In the genomic region with DNA sequence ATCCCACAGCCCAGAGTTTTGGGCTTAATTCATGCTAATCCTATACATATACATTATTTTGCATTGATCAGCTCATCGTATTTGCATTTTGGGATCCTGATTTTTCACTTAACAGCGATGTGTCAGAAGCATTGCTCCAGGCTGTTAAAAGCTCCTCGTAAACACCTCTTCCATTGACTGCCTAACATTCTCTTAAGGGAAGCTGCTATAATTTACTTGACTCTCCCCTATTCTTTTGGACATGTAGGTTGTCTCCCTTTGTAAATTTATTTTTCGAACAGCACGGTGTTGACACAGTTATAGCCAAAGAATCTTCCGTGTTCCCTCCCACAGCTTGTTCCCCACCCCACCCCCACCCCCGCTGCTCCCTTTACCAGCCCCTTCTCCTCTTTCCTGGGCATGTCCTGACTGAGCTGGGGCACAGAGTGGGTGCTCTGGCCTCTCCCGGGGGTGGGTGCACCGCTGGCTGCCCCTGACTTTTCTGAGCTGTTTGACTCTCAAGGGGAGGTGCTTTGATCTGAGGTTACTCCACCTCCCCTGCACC, we compare ENCODE assay signal across 9 cellular contexts. TPM values are rescaled to one million over a fixed set of nuclear protein-coding genes. Genes with fewer than 3 reads are reported as not detected.
DNase-seq lines count a peak whose midpoint lies in the region; ATAC-seq and TF ChIP-seq lines count a peak whose summit lies in the region.
"Had no signal": no experiment of that assay in that cellular context is flagged by ENCODE, and none has a peak within 500 bp of the region (broad histone marks: within the 10 kb centered on the region; RNA-seq: fewer than 3 reads in every experiment).

No MANE protein-coding gene starts in this region.

- no peaks in the 10 kb centered on the region for H3K27me3 ChIP-seq in CD8-positive, alpha-beta T cell (ENCODE audit: insufficient read depth, low read length)
- H3K27me3 ChIP-seq in effector memory CD4-positive, alpha-beta T cell (replicated peaks; ENCODE audit: control insufficient read depth, insufficient read depth, low read length, poor library complexity, severe bottlenecking), result no peaks in the 10 kb centered on the region
- H3K27me3 ChIP-seq in prostate gland (replicated peaks; ENCODE audit: insufficient read depth), result no peaks in the 10 kb centered on the region
- H3K27me3 ChIP-seq in colonic mucosa, result no peaks in the 10 kb centered on the region

- no peak for DNase-seq in CD8-positive, alpha-beta T cell
- DNase-seq in NCI-H69 (lab: John Stamatoyannopoulos, UW), result peak; percentile 65
- no peak for DNase-seq in effector memory CD4-positive, alpha-beta T cell
- DNase-seq in prostate gland (ENCODE audit: low spot score), result peak; percentile 47
- no peak for DNase-seq in effector CD8-positive, alpha-beta T cell (lab: John Stamatoyannopoulos, UW)
- no peak for DNase-seq in colonic mucosa
- DNase-seq: NCI-H510A had no signal

- WGBS in prostate gland, result 23% methylated on average over 9 of the region's 9 CpGs

- H3K27ac ChIP-seq in CD8-positive, alpha-beta T cell (ENCODE audit: low read depth, low read length), result peak overlapping the region; percentile 78
- H3K27ac ChIP-seq in effector memory CD4-positive, alpha-beta T cell (ENCODE audit: insufficient read depth, low read length, poor library complexity, severe bottlenecking), result peak overlapping the region; percentile 52
- H3K27ac ChIP-seq in prostate gland (peak overlapping the region; percentile 90 to 91), colonic mucosa (no peak overlapping the region)

- peak overlapping the region; percentile 96 for H3K27ac Mint-ChIP-seq in CD8-positive, alpha-beta T cell
- no peak overlapping the region for H3K27ac Mint-ChIP-seq in stimulated activated memory B cell treated with anti-CD40 and anti-IgM and Interleukin-4, amounts not matched to agents 10 μg/mL and 1 μg/mL and 100 μg/mL, for 72 hours

- peaks cover 74% of the 10 kb centered on the region for H3K4me1 ChIP-seq in CD8-positive, alpha-beta T cell (ENCODE audit: insufficient read depth, low read length)
- H3K4me1 ChIP-seq in effector memory CD4-positive, alpha-beta T cell (ENCODE audit: control insufficient read depth, insufficient read depth, low read length, poor library complexity, severe bottlenecking), result peaks cover 52% of the 10 kb centered on the region
- H3K4me1 ChIP-seq in prostate gland (replicated peaks), result peaks cover 52% of the 10 kb centered on the region
- H3K4me1 ChIP-seq in colonic mucosa, result peaks cover 14% of the 10 kb centered on the region

- TF ChIP-seq CTCF in CD8-positive, alpha-beta T cell (IDR thresholded peaks at IDR 0.05), result no peak
- TF ChIP-seq CTCF in prostate gland (IDR thresholded peaks at IDR 0.05) (no peak), colonic mucosa (IDR thresholded peaks at IDR 0.05) (no peak)

- no peaks in the 10 kb centered on the region for H3K27me3 Mint-ChIP-seq in CD8-positive, alpha-beta T cell (ENCODE audit: low read depth)
- H3K27me3 Mint-ChIP-seq in stimulated activated memory B cell treated with anti-CD40 and anti-IgM and Interleukin-4, amounts not matched to agents 10 μg/mL and 1 μg/mL and 100 μg/mL, for 72 hours, result no peaks in the 10 kb centered on the region

- TF ChIP-seq POLR2A in prostate gland (IDR thresholded peaks at IDR 0.05), result no peak

- no peaks in the 10 kb centered on the region for H3K9me3 Mint-ChIP-seq in CD8-positive, alpha-beta T cell
- no peaks in the 10 kb centered on the region for H3K9me3 Mint-ChIP-seq in stimulated activated memory B cell treated with anti-CD40 and anti-IgM and Interleukin-4, amounts not matched to agents 10 μg/mL and 1 μg/mL and 100 μg/mL, for 72 hours

- CTCF ChIA-PET in CD8-positive, alpha-beta T cell (lab: Charles Lee), result interaction anchor here (0.6 to 8.6 kb wide), 19 partner anchors 11 to 244 kb away, joined by 3 to 106 read pairs (median 6); a partner anchor contains a TSS

- H3K4me3 Mint-ChIP-seq in CD8-positive, alpha-beta T cell, result peak overlapping the region; percentile 95
- H3K4me3 Mint-ChIP-seq in stimulated activated memory B cell treated with anti-CD40 and anti-IgM and Interleukin-4, amounts not matched to agents 10 μg/mL and 1 μg/mL and 100 μg/mL, for 72 hours, result no peak overlapping the region

- peak overlapping the region; percentile 85 for H3K4me3 ChIP-seq in CD8-positive, alpha-beta T cell (ENCODE audit: low read depth, low read length)
- no peak overlapping the region for H3K4me3 ChIP-seq in effector memory CD4-positive, alpha-beta T cell (ENCODE audit: insufficient read depth, low read depth, low read length, poor library complexity, severe bottlenecking)
- H3K4me3 ChIP-seq in prostate gland (no peak overlapping the region), colonic mucosa (no peak overlapping the region)

- intact Hi-C loops in CD8-positive, alpha-beta T cell (cut with DNase I, micrococcal nuclease), result loop anchor here (1.0 to 5.0 kb wide), 4 partner anchors 23 to 63 kb away; a partner anchor contains a TSS
- intact Hi-C loops in prostate gland (cut with DNase I), result no loop called here
- intact Hi-C loops in colonic mucosa (cut with DNase I), result no loop called here

- ATAC-seq in CD8-positive, alpha-beta T cell, result no peak
- no peak for ATAC-seq in HG03039 (IDR thresholded peaks at IDR 0.05; ENCODE audit: unreplicated experiment)
- ATAC-seq in stimulated activated memory B cell treated with anti-CD40 and anti-IgM and Interleukin-4, amounts not matched to agents 10 μg/mL and 1 μg/mL and 100 μg/mL, for 72 hours, result no peak

- peaks cover 86% of the 10 kb centered on the region for H3K4me1 Mint-ChIP-seq in CD8-positive, alpha-beta T cell (ENCODE audit: low read depth)
- peaks cover 37% of the 10 kb centered on the region for H3K4me1 Mint-ChIP-seq in stimulated activated memory B cell treated with anti-CD40 and anti-IgM and Interleukin-4, amounts not matched to agents 10 μg/mL and 1 μg/mL and 100 μg/mL, for 72 hours

- H3K36me3 ChIP-seq in CD8-positive, alpha-beta T cell (ENCODE audit: insufficient read depth, low read length), result peaks cover 34% of the 10 kb centered on the region
- peaks cover 11% of the 10 kb centered on the region for H3K36me3 ChIP-seq in effector memory CD4-positive, alpha-beta T cell (ENCODE audit: control insufficient read depth, insufficient read depth, low read length)
- no peaks in the 10 kb centered on the region for H3K36me3 ChIP-seq in prostate gland
- H3K36me3 ChIP-seq in colonic mucosa, result no peaks in the 10 kb centered on the region

- peaks cover 69% of the 10 kb centered on the region for H3K36me3 Mint-ChIP-seq in CD8-positive, alpha-beta T cell
- peaks cover 16% of the 10 kb centered on the region for H3K36me3 Mint-ChIP-seq in stimulated activated memory B cell treated with anti-CD40 and anti-IgM and Interleukin-4, amounts not matched to agents 10 μg/mL and 1 μg/mL and 100 μg/mL, for 72 hours

- POLR2A ChIA-PET in CD8-positive, alpha-beta T cell (lab: Charles Lee), result interaction anchor here (0.9 to 7.7 kb wide), 9 partner anchors 9 to 254 kb away, joined by 3 to 121 read pairs (median 9); a partner anchor contains a TSS

- no peaks in the 10 kb centered on the region for H3K9me3 ChIP-seq in CD8-positive, alpha-beta T cell (ENCODE audit: low read length)
- H3K9me3 ChIP-seq in effector memory CD4-positive, alpha-beta T cell (ENCODE audit: control insufficient read depth, low read length), result no peaks in the 10 kb centered on the region
- H3K9me3 ChIP-seq in prostate gland (no peaks in the 10 kb centered on the region), colonic mucosa (no peaks in the 10 kb centered on the region)

- H3K9ac ChIP-seq in colonic mucosa (ENCODE audit: low read depth in 2 of 2, low read length in 2 of 2), result no peak overlapping the region

RNA-seq across cellular contexts. Expression of a gene that starts 22.9 kb away (rescaled TPM):
- total RNA-seq in CD8-positive, alpha-beta T cell, result 10 to 100 TPM; 46.1 to 49.5 TPM
- total RNA-seq in prostate gland (10 to 100 TPM; 37.8 to 56.3 TPM), colonic mucosa (10 to 100 TPM; 35.7 to 40.1 TPM)

RNA-seq across cellular contexts. Expression of a gene that starts 50.3 kb away (rescaled TPM):
- 10 to 100 TPM; 24.6 to 25.7 TPM for total RNA-seq in CD8-positive, alpha-beta T cell
- total RNA-seq in prostate gland, result 10 to 100 TPM; 22.8 to 34.4 TPM
- 1 to 10 TPM; 2.7 to 4.3 TPM for total RNA-seq in colonic mucosa

Comparison
In these comparisons a context has a peak if more than half of its experiments do, and no peak if none do; other contexts are left out.
1. DNase-seq: peak in NCI-H69 (single experiment) and prostate gland (single experiment); none in CD8-positive, alpha-beta T cell (0 of 7), effector memory CD4-positive, alpha-beta T cell (0 of 3), effector CD8-positive, alpha-beta T cell (single experiment) and colonic mucosa (single experiment).
2. RNA of a gene that starts 50.3 kb away (total RNA-seq): 22.8 to 34.4 TPM in prostate gland and 24.6 to 25.7 TPM in CD8-positive, alpha-beta T cell; 2.7 to 4.3 TPM in colonic mucosa; every median in the first group is over 4 times any median in the second.
3. intact Hi-C loops: an anchor here in CD8-positive, alpha-beta T cell (1.0 to 5.0 kb wide); none called in prostate gland and colonic mucosa.